In the genomic region with DNA sequence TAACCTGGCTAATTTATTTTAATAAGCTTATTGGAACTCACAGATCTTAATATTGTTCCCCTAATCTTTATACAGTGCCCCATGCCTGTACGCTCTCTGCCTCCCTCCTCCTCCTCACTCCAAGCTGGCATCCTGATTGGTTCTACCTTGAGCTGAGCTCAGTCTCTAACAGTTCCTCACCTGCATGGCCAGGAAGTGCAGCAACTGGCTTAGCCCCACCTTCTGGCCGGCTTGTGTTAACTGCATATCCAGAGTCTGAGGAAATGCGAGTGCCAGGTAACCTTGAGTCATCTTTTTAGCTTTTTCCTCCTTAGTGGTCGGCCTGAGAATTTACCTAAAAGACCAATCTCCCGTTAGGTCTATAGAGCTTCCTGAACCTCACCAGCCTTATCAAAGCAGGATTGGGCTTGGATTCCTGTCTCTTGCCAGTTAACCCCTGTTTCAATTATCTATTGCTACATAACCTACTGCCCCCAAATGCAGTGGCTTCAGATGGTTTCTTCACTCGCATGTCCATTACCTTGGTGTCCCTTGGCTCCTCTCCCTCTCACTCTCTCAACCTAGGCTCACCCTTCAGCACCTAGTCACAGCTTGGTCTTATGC, we compare ENCODE assay signal across 8 cellular contexts.
DNase-seq lines count a peak whose midpoint lies in the region; ATAC-seq and TF ChIP-seq lines count a peak whose summit lies in the region.

No MANE protein-coding gene starts in this region.

- H3K27ac ChIP-seq in Peyer's patch, result no peak overlapping the region
- H3K27ac ChIP-seq in left lung, result no peak overlapping the region
- no peak overlapping the region for H3K27ac ChIP-seq in upper lobe of left lung

- H3K9me3 ChIP-seq in Peyer's patch, result no peaks in the 10 kb centered on the region
- peaks cover 0 to 2% of the 10 kb centered on the region in 2 donors for H3K9me3 ChIP-seq in left lung
- H3K9me3 ChIP-seq in upper lobe of left lung, result no peaks in the 10 kb centered on the region

- H3K4me1 ChIP-seq in Peyer's patch (no peaks in the 10 kb centered on the region), left lung (no peaks in the 10 kb centered on the region), upper lobe of left lung (no peaks in the 10 kb centered on the region)

- H3K36me3 ChIP-seq in Peyer's patch (no peaks in the 10 kb centered on the region), left lung (no peaks in the 10 kb centered on the region), upper lobe of left lung (no peaks in the 10 kb centered on the region)

- H3K4me3 ChIP-seq in GM12875 (ENCODE audit: low read depth, low read length), result no peak overlapping the region
- no peak overlapping the region for H3K4me3 ChIP-seq in Peyer's patch
- no peak overlapping the region for H3K4me3 ChIP-seq in left lung
- no peak overlapping the region for H3K4me3 ChIP-seq in upper lobe of left lung

- DNase-seq in Peyer's patch (peak; percentile 28 to 83 (median 75)), left lung (peak in 1 of 2 donors; percentile 44), upper lobe of left lung (peak in 1 of 2 donors; percentile 74), posterior vena cava (ENCODE audit: low spot score) (no peak)
- peak; percentile 59 for DNase-seq in activated naive CD4-positive, alpha-beta T cell treated with anti-CD3 and anti-CD28 coated beads, Interleukin-2, amount 50 U/mL, for 16 hours

- intact Hi-C loops in left lung (cut with DNase I) (no loop called here), posterior vena cava (cut with DNase I) (no loop called here)

- TF ChIP-seq CTCF in GM12875 (IDR thresholded peaks at IDR 0.05; ENCODE audit: borderline replicate concordance, insufficient read depth, low read depth, low read length) (peak; percentile 62; the same call in 1 of the 2 replicates), Peyer's patch (IDR thresholded peaks at IDR 0.05) (peak in 4 of 6 experiments; percentile 57 to 88 (median 84)), left lung (IDR thresholded peaks at IDR 0.05) (peak; percentile 16 to 32), upper lobe of left lung (IDR thresholded peaks at IDR 0.05) (peak in 4 of 6 experiments; percentile 16 to 58 (median 49))

- ATAC-seq in HG02973 (IDR thresholded peaks at IDR 0.05; ENCODE audit: unreplicated experiment) (peak; percentile 69), left lung (peak; percentile 99), upper lobe of left lung (ENCODE audit: low FRiP score in 2 of 2) (peak; percentile 55 to 87), GM21515 (IDR thresholded peaks at IDR 0.05; ENCODE audit: unreplicated experiment) (no peak)

- TF ChIP-seq POLR2A in Peyer's patch (IDR thresholded peaks at IDR 0.05), result no peak
- TF ChIP-seq POLR2A in upper lobe of left lung (IDR thresholded peaks at IDR 0.05), result no peak

- H3K27me3 ChIP-seq in Peyer's patch, result no peaks in the 10 kb centered on the region
- no peaks in the 10 kb centered on the region for H3K27me3 ChIP-seq in left lung
- H3K27me3 ChIP-seq in upper lobe of left lung, result no peaks in the 10 kb centered on the region

- WGBS in upper lobe of left lung, 2 donors, result 53 to 61% methylated on average over 6 of the region's 6 CpGs

- TF ChIP-seq EP300 in upper lobe of left lung (IDR thresholded peaks at IDR 0.05), result no peak

Comparison
In these comparisons a context has a peak if more than half of its experiments do, and no peak if none do; other contexts are left out.
1. CTCF ChIP-seq: peak in every context shown above with its lines; median percentile 84 in Peyer's patch; 62 in GM12875; 49 in upper lobe of left lung; 24 in left lung.